ENCODE assay signal across 8 cellular contexts in genomic region chr17:38967290-38967738, GRCh38. TPM values are rescaled to one million over a fixed set of nuclear protein-coding genes. Genes with fewer than 3 reads are reported as not detected.
A peak's percentile ranks its signal among the peaks of the same experiment; 100 is the strongest.
DNase-seq lines count a peak whose midpoint lies in the region; ATAC-seq, FAIRE-seq and TF ChIP-seq lines count a peak whose summit lies in the region.

Gene FBXO47, minus strand, starts transcription at chr17:38967403. Its CDS starts 4,378 bp downstream, at chr17:38963025.

- TF ChIP-seq CTCF in Peyer's patch (IDR thresholded peaks at IDR 0.05) (peak in 2 of 6 experiments; percentile 16 to 28), neural progenitor cell (IDR thresholded peaks at IDR 0.05) (no peak)

- no peaks in the 10 kb centered on the region for H3K9me3 Mint-ChIP-seq in neural progenitor cell

- H3K4me3 ChIP-seq in Peyer's patch (peak within 1 kb of the TSS in 3 of 4 donors; percentile 12 to 34 (median 16)), neural progenitor cell (no peak within 1 kb of the TSS)

- H3K4me1 ChIP-seq in Peyer's patch (no peaks in the 10 kb centered on the region), neural progenitor cell (no peaks in the 10 kb centered on the region)

- peak; percentile 95 for DNase-seq in G401 (ENCODE audit: low spot score)
- DNase-seq in Peyer's patch: peak; percentile 79 to 93 (median 79)
- peak; percentile 85 for DNase-seq in activated naive CD4-positive, alpha-beta T cell treated with anti-CD3 and anti-CD28 coated beads, Interleukin-2, amount 50 U/mL, for 16 hours
- DNase-seq in frontal cortex (ENCODE audit: low spot score in 2 of 2): peak; percentile 45 to 78
- DNase-seq in neural progenitor cell (ENCODE audit: low spot score): peak; percentile 87
- peak; percentile 67 to 85 (median 72) for DNase-seq in stimulated activated naive CD4-positive, alpha-beta T cell (lab: John Stamatoyannopoulos, UW)
- no peak for DNase-seq in dedifferentiated amniotic fluid mesenchymal stem cell (ENCODE audit: extremely low spot score)

- H3K27me3 ChIP-seq in Peyer's patch: no peaks in the 10 kb centered on the region
- no peaks in the 10 kb centered on the region for H3K27me3 ChIP-seq in neural progenitor cell

- peak in 1 of 2 donors; percentile 21 for TF ChIP-seq POLR2A in Peyer's patch (IDR thresholded peaks at IDR 0.05)

- ATAC-seq in GM18498 (IDR thresholded peaks at IDR 0.05; ENCODE audit: unreplicated experiment): no peak

- H3K36me3 Mint-ChIP-seq in neural progenitor cell: no peaks in the 10 kb centered on the region

- H3K36me3 ChIP-seq in Peyer's patch (no peaks in the 10 kb centered on the region), neural progenitor cell (no peaks in the 10 kb centered on the region)

- no peak within 1 kb of the TSS for H3K9ac ChIP-seq in neural progenitor cell

- peaks cover 11% of the 10 kb centered on the region for H3F3A ChIP-seq in neural progenitor cell (ENCODE audit: low read depth)

- no peaks in the 10 kb centered on the region for H3K79me2 ChIP-seq in neural progenitor cell (ENCODE audit: low read depth)

- H3K27ac ChIP-seq in Peyer's patch: peak within 1 kb of the TSS; percentile 47 to 67 (median 52)
- no peak within 1 kb of the TSS for H3K27ac ChIP-seq in neural progenitor cell

- H3K4me1 Mint-ChIP-seq in neural progenitor cell: peaks cover 4% of the 10 kb centered on the region

- H3K27ac Mint-ChIP-seq in neural progenitor cell: no peak within 1 kb of the TSS

- H3K27me3 Mint-ChIP-seq in neural progenitor cell (ENCODE audit: insufficient read depth, low read depth): no peaks in the 10 kb centered on the region

- in situ Hi-C loops in G401 (cut with HindIII; ENCODE audit: low sequenced_read_pairs): no loop called here

- peak within 1 kb of the TSS; percentile 8 for H3K4me2 ChIP-seq in neural progenitor cell

- H4K20me1 ChIP-seq in neural progenitor cell (ENCODE audit: low read depth): no peaks in the 10 kb centered on the region

- peak within 1 kb of the TSS; percentile 30 for H3K4me3 Mint-ChIP-seq in neural progenitor cell

- H3K9me3 ChIP-seq in Peyer's patch: no peaks in the 10 kb centered on the region
- no peaks in the 10 kb centered on the region for H3K9me3 ChIP-seq in neural progenitor cell (ENCODE audit: low read depth)

- H2AFZ ChIP-seq in neural progenitor cell (replicated peaks): peak within 1 kb of the TSS; percentile 98

- no peak for FAIRE-seq in frontal cortex (lab: Jason Lieb, UNC)

RNA-seq across cellular contexts. Expression of gene FBXO47, which starts in this region (rescaled TPM):
- total RNA-seq in G401 (2014; rRNA removed; shearing (Covaris generic)): not detected in 2 replicates
- total RNA-seq in Peyer's patch (not detected), frontal cortex (not detected), neural progenitor cell (ENCODE audit: low replicate concordance) (not detected in 2 replicates)

Comparison
In these comparisons a context has a peak if more than half of its experiments do, and no peak if none do; other contexts are left out.
1. Peak in DNase-seq in G401; RNA of the gene not detected or under 1 TPM.
2. Peak in DNase-seq, H3K4me3 ChIP-seq and H3K27ac ChIP-seq in Peyer's patch; RNA of the gene not detected or under 1 TPM.
3. Peak in DNase-seq in frontal cortex; RNA of the gene not detected or under 1 TPM.
4. Peak in DNase-seq and H3K4me2 ChIP-seq in neural progenitor cell; RNA of the gene not detected or under 1 TPM.